In genomic region chr4:112522389-112522788, GRCh38 we compare ENCODE assay signal across 1 cellular context.
TF ChIP-seq lines count a peak whose summit lies in the region.

No MANE protein-coding gene starts in this region.

TF ChIP-seq in H1, 55 proteins besides CTCF, POLR2A, EP300 and RAD21 (continued from another document):
- TF ChIP-seq CTBP2 (IDR thresholded peaks at IDR 0.05; ENCODE audit: borderline replicate concordance, insufficient read depth, insufficient read length, low read length) = no peak
- no peak for TF ChIP-seq E2F6 (IDR thresholded peaks at IDR 0.05)
- TF ChIP-seq SIRT6 (IDR thresholded peaks at IDR 0.05; ENCODE audit: low read length) = no peak
- no peak for TF ChIP-seq TCF12 (IDR thresholded peaks at IDR 0.05; ENCODE audit: low read depth, low read length)
- no peak for TF ChIP-seq TAF1 (IDR thresholded peaks at IDR 0.05; ENCODE audit: low read depth, low read length)
- no peak for TF ChIP-seq ASH2L (IDR thresholded peaks at IDR 0.05; ENCODE audit: low read length)
- no peak for TF ChIP-seq MAFK (IDR thresholded peaks at IDR 0.05; ENCODE audit: low read depth, low read length)
- no peak for TF ChIP-seq CBX5 (IDR thresholded peaks at IDR 0.05; ENCODE audit: low read depth, low read length)
- TF ChIP-seq CREB1 (IDR thresholded peaks at IDR 0.05) = no peak
- no peak for TF ChIP-seq SIN3A (conservative IDR thresholded peaks at IDR 0.05 in 1 of 2, IDR thresholded peaks at IDR 0.05 in 1 of 2; ENCODE audit: low read depth in 1 of 2, low read length in 2 of 2)
- no peak for TF ChIP-seq FOSL1 (IDR thresholded peaks at IDR 0.05; ENCODE audit: insufficient read depth, low read depth, low read length)
- TF ChIP-seq POLR2AphosphoS5 (IDR thresholded peaks at IDR 0.05; ENCODE audit: low read depth, low read length) = no peak
